In the genomic region with DNA sequence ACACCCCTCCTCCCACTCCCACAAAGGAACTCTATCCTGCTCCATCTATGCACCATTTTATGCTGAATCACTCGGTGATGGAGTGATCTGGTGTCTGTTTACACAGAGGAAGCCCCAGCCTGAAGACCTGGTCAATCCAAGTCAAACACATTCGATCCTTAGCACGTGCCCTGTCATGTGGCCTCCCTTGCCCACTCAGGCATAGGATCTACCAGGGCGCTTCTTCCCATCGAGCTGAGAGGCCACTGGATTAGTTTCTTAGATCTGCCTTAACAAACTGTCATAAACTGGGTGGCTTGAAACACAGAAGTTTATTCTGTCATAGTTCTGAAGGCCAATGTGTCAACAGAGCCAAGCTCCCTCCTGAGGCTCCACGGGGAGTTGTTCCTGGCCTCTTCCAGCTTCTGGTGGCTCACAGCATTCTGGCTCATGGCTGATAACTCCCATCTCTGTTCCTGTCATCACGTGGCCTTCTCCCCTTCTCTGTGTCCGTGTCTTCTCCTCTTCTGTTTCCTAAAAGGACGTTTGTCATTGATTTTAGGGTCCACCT, we compare ENCODE assay signal across 22 cellular contexts. TPM values are rescaled to one million over a fixed set of nuclear protein-coding genes. Genes with fewer than 3 reads are reported as not detected.
"Had no signal": no experiment of that assay in that cellular context is flagged by ENCODE, and none has a peak within 500 bp of the region (broad histone marks: within the 10 kb centered on the region; RNA-seq: fewer than 3 reads in every experiment).

No MANE protein-coding gene starts in this region.

- H3K27ac ChIP-seq: body of pancreas had no signal

- FAIRE-seq: TTC549 had no signal

- ATAC-seq: activated T-cell treated with anti-CD3 and anti-CD28 coated beads, Interleukin-2, amount 50 U/mL, for 72 hours; body of pancreas; PC-3; T-helper 17 cell had no signal

- H3K27me3 ChIP-seq: body of pancreas had no signal

- H3K9me3 ChIP-seq: body of pancreas had no signal

- H3K4me3 ChIP-seq: body of pancreas had no signal

- H3K4me1 ChIP-seq: body of pancreas had no signal

- DNase-seq: activated B cell treated with CpG ODN at 0.5 μM for 24 hours; activated CD4-positive, alpha-beta T cell treated with anti-CD3 and anti-CD28 coated beads for 1 hour; activated CD4-positive, alpha-beta T cell treated with anti-CD3 and anti-CD28 coated beads, Interleukin-2, amount 10 ng/mL, durations not matched to agents 24 days and 14 days; activated CD4-positive, alpha-beta T cell treated with anti-CD3 and anti-CD28 coated beads, Interleukin-2, amount 50 U/mL, for 48 hours; activated T-cell treated with anti-CD3 and anti-CD28 coated beads for 4 hours; activated T-cell treated with anti-CD3 and anti-CD28 coated beads, Interleukin-2, amount 50 U/mL, for 72 hours; aorta; body of pancreas; Kasumi-1; NCI-H1105 treated with DMSO at 0.1 percent for 48 hours; NCI-H1436 treated with DMSO at 0.1 percent for 48 hours; NCI-H187 treated with DMSO at 0.1 percent for 48 hours; NCI-H2081 treated with DMSO at 0.1 percent for 48 hours; NCI-H446; NCI-H524; PC-3; SHP77 treated with DMSO at 0.1 percent for 48 hours; T-helper 17 cell; T-helper 9 cell had no signal

RNA-seq across cellular contexts. Expression of a gene that starts 34.2 kb away (rescaled TPM):
- total RNA-seq: activated B cell treated with CpG ODN at 0.5 μM for 24 hours; activated T-cell treated with anti-CD3 and anti-CD28 coated beads, Interleukin-2, amount 50 U/mL, for 72 hours; activated T-helper 2 cell treated with anti-CD3 and anti-CD28 coated beads, Interferon-gamma antibody, Interleukin-2, Interleukin-4, amounts not matched to agents 10 μg/mL and 5 μg/mL and 100 μg/mL, durations not matched to agents 14 hours and 24 hours and 36 hours; aorta; body of pancreas; PC-3; SK-MEL-5 had no signal
- polyA plus RNA-seq: aorta had no signal
